ENCODE assay signal across 8 cellular contexts in the genomic region with DNA sequence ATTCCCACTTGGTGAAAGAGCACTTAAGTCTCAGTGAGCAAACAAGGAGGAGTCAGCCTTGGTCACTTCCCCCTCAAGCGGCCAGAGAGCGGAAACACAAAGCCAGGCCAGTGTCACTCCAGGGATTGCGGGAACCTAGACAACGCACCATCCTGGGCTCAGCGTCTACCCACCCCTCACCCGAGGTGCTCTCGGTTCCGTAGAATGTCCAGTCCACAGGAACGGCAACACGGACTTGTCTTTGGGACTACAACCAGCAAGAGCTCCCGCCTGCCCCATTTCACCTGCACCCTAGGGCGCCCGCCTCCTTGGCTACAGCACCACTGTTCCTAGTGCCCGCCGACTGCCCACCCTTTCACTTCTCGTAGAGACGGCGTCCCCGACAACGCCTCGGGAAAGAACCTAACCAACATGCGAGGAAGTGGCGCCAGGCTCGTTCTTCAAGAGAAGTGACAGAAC. TPM values are rescaled to one million over a fixed set of nuclear protein-coding genes. Genes with fewer than 3 reads are reported as not detected.
DNase-seq lines count a peak whose midpoint lies in the region; ATAC-seq, FAIRE-seq and TF ChIP-seq lines count a peak whose summit lies in the region.

No MANE protein-coding gene starts in this region.

- peaks cover 31% of the 10 kb centered on the region for H3K36me3 Mint-ChIP-seq in stimulated activated effector memory CD8-positive, alpha-beta T cell treated with anti-CD3 and anti-CD28 coated beads, Interleukin-12 subunit alpha, Interleukin-12 subunit beta, amount 100 ng/mL, for 72 hours

- no peaks in the 10 kb centered on the region for H3K27me3 ChIP-seq in WERI-Rb-1 (ENCODE audit: insufficient read depth, low read depth, severe bottlenecking)
- no peaks in the 10 kb centered on the region for H3K27me3 ChIP-seq in effector memory CD4-positive, alpha-beta T cell (replicated peaks; ENCODE audit: control insufficient read depth, insufficient read depth, low read length, poor library complexity, severe bottlenecking)

- no peaks in the 10 kb centered on the region for H3K9me3 ChIP-seq in WERI-Rb-1 (ENCODE audit: severe bottlenecking)
- no peaks in the 10 kb centered on the region for H3K9me3 ChIP-seq in effector memory CD4-positive, alpha-beta T cell (ENCODE audit: control insufficient read depth, low read length)

- peak; percentile 12 for DNase-seq in AG09319 (ENCODE audit: extremely low read depth, low read depth)
- DNase-seq in GM18507 (ENCODE audit: extremely low spot score, insufficient read length, low read depth), result no peak
- peak; percentile 16 for DNase-seq in NCI-H2029 treated with DMSO at 0.1 percent for 48 hours (lab: John Stamatoyannopoulos, UW)
- DNase-seq in WERI-Rb-1, result peak; percentile 72
- peak; percentile 36 to 45 (median 36) for DNase-seq in effector memory CD4-positive, alpha-beta T cell
- DNase-seq in lung microvascular endothelial cell (ENCODE audit: low read depth in 2 of 2), result peak; percentile 55 to 77
- no peak for DNase-seq in stimulated activated effector memory CD8-positive, alpha-beta T cell treated with anti-CD3 and anti-CD28 coated beads, Interleukin-12 subunit alpha, Interleukin-12 subunit beta, amount 100 ng/mL, for 72 hours (ENCODE audit: low spot score in 2 of 2)

- H3K4me1 ChIP-seq in effector memory CD4-positive, alpha-beta T cell (ENCODE audit: control insufficient read depth, insufficient read depth, low read length, poor library complexity, severe bottlenecking), result peaks cover 23% of the 10 kb centered on the region

- peaks cover 39% of the 10 kb centered on the region for H3K4me1 Mint-ChIP-seq in stimulated activated effector memory CD8-positive, alpha-beta T cell treated with anti-CD3 and anti-CD28 coated beads, Interleukin-12 subunit alpha, Interleukin-12 subunit beta, amount 100 ng/mL, for 72 hours

- TF ChIP-seq CTCF in AG09319 (IDR thresholded peaks at IDR 0.05; ENCODE audit: low read depth, low read length), result peak; percentile 42
- peak; percentile 50 for TF ChIP-seq CTCF in WERI-Rb-1 (IDR thresholded peaks at IDR 0.05; ENCODE audit: low read depth, low read length)

- H3K4me3 Mint-ChIP-seq in stimulated activated effector memory CD8-positive, alpha-beta T cell treated with anti-CD3 and anti-CD28 coated beads, Interleukin-12 subunit alpha, Interleukin-12 subunit beta, amount 100 ng/mL, for 72 hours, result peak overlapping the region; percentile 95

- peaks cover 4% of the 10 kb centered on the region for H3K36me3 ChIP-seq in WERI-Rb-1
- H3K36me3 ChIP-seq in effector memory CD4-positive, alpha-beta T cell (ENCODE audit: control insufficient read depth, insufficient read depth, low read length), result peaks cover 2% of the 10 kb centered on the region

- H3K9me3 Mint-ChIP-seq in stimulated activated effector memory CD8-positive, alpha-beta T cell treated with anti-CD3 and anti-CD28 coated beads, Interleukin-12 subunit alpha, Interleukin-12 subunit beta, amount 100 ng/mL, for 72 hours, result no peaks in the 10 kb centered on the region

- H3K27ac ChIP-seq in WERI-Rb-1, result peak overlapping the region; percentile 66
- H3K27ac ChIP-seq in effector memory CD4-positive, alpha-beta T cell (ENCODE audit: insufficient read depth, low read length, poor library complexity, severe bottlenecking), result peak overlapping the region; percentile 85

- peak; percentile 32 for ATAC-seq in HG02973 (IDR thresholded peaks at IDR 0.05; ENCODE audit: unreplicated experiment)
- ATAC-seq in stimulated activated effector memory CD8-positive, alpha-beta T cell treated with anti-CD3 and anti-CD28 coated beads, Interleukin-12 subunit alpha, Interleukin-12 subunit beta, amount 100 ng/mL, for 72 hours, result peak; percentile 63

- FAIRE-seq in GM18507 (lab: Jason Lieb, UNC), result peak; percentile 76

- peak overlapping the region; percentile 99 for H3K4me3 ChIP-seq in WERI-Rb-1 (ENCODE audit: low read depth, low read length)
- peak overlapping the region; percentile 90 for H3K4me3 ChIP-seq in effector memory CD4-positive, alpha-beta T cell (ENCODE audit: insufficient read depth, low read depth, low read length, poor library complexity, severe bottlenecking)

- H3K27ac Mint-ChIP-seq in stimulated activated effector memory CD8-positive, alpha-beta T cell treated with anti-CD3 and anti-CD28 coated beads, Interleukin-12 subunit alpha, Interleukin-12 subunit beta, amount 100 ng/mL, for 72 hours, result peak overlapping the region; percentile 97

RNA-seq across cellular contexts. Expression of a gene that starts 0.5 kb away (rescaled TPM):
- 7.6 and 14.9 TPM in 2 replicates for total RNA-seq in lung microvascular endothelial cell

RNA-seq across cellular contexts. Expression of a gene that starts 0.6 kb away (rescaled TPM):
- total RNA-seq in lung microvascular endothelial cell, result 11.3 and 15.9 TPM in 2 replicates

Comparison
In these comparisons a context has a peak if more than half of its experiments do, and no peak if none do; other contexts are left out.
1. DNase-seq: peak in AG09319 (single experiment), NCI-H2029 treated with DMSO at 0.1 percent for 48 hours (single experiment), WERI-Rb-1 (single experiment), effector memory CD4-positive, alpha-beta T cell (3 of 3) and lung microvascular endothelial cell (2 of 2); none in GM18507 (single experiment) and stimulated activated effector memory CD8-positive, alpha-beta T cell treated with anti-CD3 and anti-CD28 coated beads, Interleukin-12 subunit alpha, Interleukin-12 subunit beta, amount 100 ng/mL, for 72 hours (0 of 2).